ENCODE assay signal across 14 cellular contexts in the genomic region with DNA sequence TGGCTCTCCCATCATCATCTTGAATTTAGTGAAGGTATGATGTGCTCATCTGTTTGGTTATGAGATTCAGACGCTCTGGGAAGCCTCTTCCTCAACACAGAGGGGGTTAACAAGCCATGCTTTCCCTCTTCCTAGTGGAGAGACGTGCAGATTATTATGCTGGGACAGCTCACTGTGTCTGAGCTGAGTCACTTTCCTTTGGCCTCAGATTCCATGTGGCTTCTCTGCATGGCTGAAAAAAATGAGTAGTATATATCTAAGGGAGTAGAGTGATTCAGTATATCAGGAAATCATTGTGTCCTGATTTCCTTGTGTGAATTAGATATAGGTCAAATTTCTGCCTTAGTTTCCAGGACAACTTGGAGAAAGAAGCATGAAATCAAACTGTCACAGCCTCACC. TPM values are rescaled to one million over a fixed set of nuclear protein-coding genes. Genes with fewer than 3 reads are reported as not detected.
DNase-seq lines count a peak whose midpoint lies in the region; ATAC-seq and TF ChIP-seq lines count a peak whose summit lies in the region.
"Had no signal": no experiment of that assay in that cellular context is flagged by ENCODE, and none has a peak within 500 bp of the region (broad histone marks: within the 10 kb centered on the region; RNA-seq: fewer than 3 reads in every experiment).

No MANE protein-coding gene starts in this region.

- H2AFZ ChIP-seq in GM23248 (peak overlapping the region; percentile 54; the same call in 1 of the 2 replicates), fibroblast of lung (ENCODE audit: low read length) (no peak overlapping the region), smooth muscle cell (ENCODE audit: low read depth) (no peak overlapping the region)

- H3K27me3 ChIP-seq in GM23248 (replicated peaks; ENCODE audit: insufficient read depth) (no peaks in the 10 kb centered on the region), fibroblast of lung (ENCODE audit: control insufficient read depth, insufficient read depth, low read length) (no peaks in the 10 kb centered on the region), smooth muscle cell (ENCODE audit: low read depth) (no peaks in the 10 kb centered on the region)
- H3K27me3 ChIP-seq: SJSA1 had no signal

- H3K27ac ChIP-seq in GM23248 = peak overlapping the region; percentile 31
- H3K27ac ChIP-seq in RWPE1 = no peak overlapping the region
- no peak overlapping the region for H3K27ac ChIP-seq in fibroblast of lung (ENCODE audit: insufficient read depth, low read length)
- H3K27ac ChIP-seq in smooth muscle cell (ENCODE audit: low read depth) = peak overlapping the region; percentile 33
- H3K27ac ChIP-seq: SJSA1, VCaP had no signal

- no peak for ATAC-seq in HG02623 (IDR thresholded peaks at IDR 0.05; ENCODE audit: unreplicated experiment)

- H3K36me3 ChIP-seq in GM23248 (ENCODE audit: low read depth) (no peaks in the 10 kb centered on the region), fibroblast of lung (ENCODE audit: control insufficient read depth, insufficient read depth, low read length) (no peaks in the 10 kb centered on the region), smooth muscle cell (ENCODE audit: low read depth) (no peaks in the 10 kb centered on the region)
- H3K36me3 ChIP-seq: SJSA1 had no signal

- H3F3A ChIP-seq in GM23248 (ENCODE audit: insufficient read depth) (0 out of 2 replicates have a peak, but pooled peaks cover 4% of the 10 kb centered on the region), smooth muscle cell (ENCODE audit: low read depth) (no peaks in the 10 kb centered on the region)

- TF ChIP-seq CTCF in RWPE1 (conservative IDR thresholded peaks at IDR 0.05; ENCODE audit: low read depth) = no peak
- no peak for TF ChIP-seq CTCF in fibroblast of lung (conservative IDR thresholded peaks at IDR 0.05 in 1 of 2, IDR thresholded peaks at IDR 0.05 in 1 of 2; ENCODE audit: low read depth in 1 of 2, low read length in 2 of 2)
- TF ChIP-seq CTCF in smooth muscle cell (IDR thresholded peaks at IDR 0.05; ENCODE audit: borderline replicate concordance, insufficient read depth, poor library complexity, severe bottlenecking) = no peak

- H3K9me3 ChIP-seq in GM23248 (ENCODE audit: low read depth) (no peaks in the 10 kb centered on the region), fibroblast of lung (ENCODE audit: control insufficient read depth, insufficient read depth, low read depth, low read length) (no peaks in the 10 kb centered on the region), smooth muscle cell (replicated peaks; ENCODE audit: low read depth) (no peaks in the 10 kb centered on the region)
- H3K9me3 ChIP-seq: SJSA1 had no signal

- H3K9me2 ChIP-seq in GM23248 (ENCODE audit: insufficient read depth) = no peaks in the 10 kb centered on the region

- CTCF ChIA-PET in RWPE1 (lab: Yijun Ruan, JAX) = no interaction called here

- H3K4me1 ChIP-seq in GM23248 (ENCODE audit: insufficient read depth) (peaks cover 15% of the 10 kb centered on the region), fibroblast of lung (ENCODE audit: control insufficient read depth, extremely low read depth, insufficient read depth, low read length) (peaks cover 5% of the 10 kb centered on the region), smooth muscle cell (ENCODE audit: low read depth) (no peaks in the 10 kb centered on the region)

- no peaks in the 10 kb centered on the region for H4K20me1 ChIP-seq in GM23248 (ENCODE audit: insufficient read depth)
- H4K20me1 ChIP-seq in fibroblast of lung (ENCODE audit: control insufficient read depth, extremely low read depth, insufficient read depth, low read length) = no peaks in the 10 kb centered on the region
- H4K20me1 ChIP-seq in smooth muscle cell (ENCODE audit: low read depth) = no peaks in the 10 kb centered on the region

- 0 to 3% methylated on average over 2 of the region's 2 CpGs for WGBS in GM23248 (ENCODE audit: low coverage in 1 of 2, low lambda C conversion rate in 2 of 2, missing lambda C conversion rate in 2 of 2), 2 experiments
- 17% methylated on average over 2 of the region's 2 CpGs for WGBS in smooth muscle cell (ENCODE audit: low lambda C conversion rate)

- peak; percentile 89 for DNase-seq in GM23248
- DNase-seq in RWPE1 (ENCODE audit: low spot score) = peak; percentile 23
- peak; percentile 57 to 76 for DNase-seq in fibroblast of lung (ENCODE audit: low read depth in 2 of 2)
- DNase-seq in smooth muscle cell (lab: John Stamatoyannopoulos, UW; ENCODE audit: unreplicated experiment) = no peak
- DNase-seq in NAMALWA (ENCODE audit: low spot score) = no peak
- DNase-seq in mesenteric fat pad (ENCODE audit: low spot score) = no peak
- DNase-seq: activated CD8-positive, alpha-beta memory T cell treated with anti-CD3 and anti-CD28 coated beads, Interleukin-2, amount 50 U/mL, for 4 hours; H9; NCI-H1417 treated with DMSO at 0.1 percent for 48 hours; NCI-H526 treated with DMSO at 0.1 percent for 48 hours; retina had no signal

- H3K4me3 ChIP-seq in GM23248 (no peak overlapping the region), fibroblast of lung (replicated peaks in 1 of 4; ENCODE audit: control extremely low read depth in 1 of 4, insufficient read depth in 1 of 4, low read depth in 3 of 4, low read length in 4 of 4) (no peak overlapping the region), smooth muscle cell (no peak overlapping the region)
- H3K4me3 ChIP-seq: SJSA1 had no signal

- no peaks in the 10 kb centered on the region for H3K79me2 ChIP-seq in GM23248 (ENCODE audit: insufficient read depth)
- H3K79me2 ChIP-seq in fibroblast of lung (ENCODE audit: control insufficient read depth, insufficient read depth, low read length) = no peaks in the 10 kb centered on the region
- no peaks in the 10 kb centered on the region for H3K79me2 ChIP-seq in smooth muscle cell (ENCODE audit: low read depth)

- in situ Hi-C loops in GM23248 (cut with MboI) = no loop called here

- H3K9ac ChIP-seq in GM23248 = no peak overlapping the region
- no peak overlapping the region for H3K9ac ChIP-seq in fibroblast of lung (ENCODE audit: insufficient read depth, low read length)
- no peak overlapping the region for H3K9ac ChIP-seq in smooth muscle cell (ENCODE audit: low read depth)

- H3K4me2 ChIP-seq in GM23248 (ENCODE audit: unreplicated experiment) (peak overlapping the region; percentile 48), fibroblast of lung (ENCODE audit: extremely low read depth, insufficient read depth, low read length) (peak overlapping the region; percentile 19), smooth muscle cell (peak overlapping the region; percentile 51)

- POLR2A ChIA-PET in RWPE1 (lab: Yijun Ruan, JAX; ENCODE audit: low non-redundant PET) = no interaction called here

RNA-seq across cellular contexts. Expression of a gene that starts 52.6 kb away (rescaled TPM):
- 7.2 and 11.5 TPM in 2 replicates for total RNA-seq in GM23248 (2014; rRNA removed; shearing (Covaris generic))
- polyA plus RNA-seq in GM23248 (2016; fragmentation: Nextera tagmentation; extraction: Ambion mirVana) (8.7 and 8.8 TPM in 2 replicates), fibroblast of lung (17.5 and 21.1 TPM in 2 replicates), smooth muscle cell (11.2 and 12.1 TPM in 2 replicates)
- total RNA-seq in fibroblast of lung (26.5 and 38.3 TPM in 2 replicates), smooth muscle cell (12.4 and 32.8 TPM in 2 replicates), mesenteric fat pad (17.9 TPM)
- 14.4 and 15.4 TPM in 2 replicates for polyA plus RNA-seq in fibroblast of lung (2012)
- 3.9 and 5.3 TPM in 2 replicates for polyA minus RNA-seq in fibroblast of lung (ENCODE audit: low replicate concordance)

RNA-seq across cellular contexts. Expression of a gene that starts 52.7 kb away (rescaled TPM):
- total RNA-seq in GM23248 (2014; rRNA removed; shearing (Covaris generic)) = 2.0 and 7.2 TPM in 2 replicates
- polyA plus RNA-seq in GM23248 (2016; fragmentation: Nextera tagmentation; extraction: Ambion mirVana) = 3.6 and 3.7 TPM in 2 replicates
- total RNA-seq in fibroblast of lung = 10.4 and 15.2 TPM in 2 replicates
- 3.8 and 4.5 TPM in 2 replicates for polyA plus RNA-seq in fibroblast of lung
- polyA plus RNA-seq in fibroblast of lung (2012) = 2.3 and 2.8 TPM in 2 replicates
- not detected in 2 replicates for polyA minus RNA-seq in fibroblast of lung (ENCODE audit: low replicate concordance)
- total RNA-seq in smooth muscle cell = 3.8 and 7.2 TPM in 2 replicates
- 1.9 and 2.0 TPM in 2 replicates for polyA plus RNA-seq in smooth muscle cell
- total RNA-seq in mesenteric fat pad = 7.4 TPM

Comparison
In these comparisons a context has a peak if more than half of its experiments do, and no peak if none do; other contexts are left out.
1. DNase-seq: peak in GM23248 (single experiment), RWPE1 (single experiment) and fibroblast of lung (2 of 2); none in smooth muscle cell (single experiment), NAMALWA (single experiment) and mesenteric fat pad (single experiment).
2. H3K27ac ChIP-seq: peak in GM23248 (single experiment) and smooth muscle cell (single experiment); none in RWPE1 (single experiment) and fibroblast of lung (single experiment).
3. Peak in every context shown above with its lines, with median percentiles within 50 percentile points of each other: H3K4me2 ChIP-seq.